Comparison of ENCODE assay signal across 8 cellular contexts in genomic region chr20:59041487-59041886, GRCh38. TPM values are rescaled to one million over a fixed set of nuclear protein-coding genes. Genes with fewer than 3 reads are reported as not detected.
DNase-seq lines count a peak whose midpoint lies in the region; ATAC-seq and TF ChIP-seq lines count a peak whose summit lies in the region.
"Not testable (repeated sequence)": the region's sequence is repeated elsewhere in the genome, so short reads cannot be mapped to it uniquely, and the experiment has no call there.

No MANE protein-coding gene starts in this region.

- H3K27ac Mint-ChIP-seq in activated CD4-positive, alpha-beta T cell treated with anti-CD3 and anti-CD28 coated beads, Interleukin-2, amount 10 ng/mL, durations not matched to agents 7 days and 5 days, result not testable (repeated sequence)
- peak overlapping the region in 1 of 5 experiments; percentile 11 for H3K27ac Mint-ChIP-seq in brain

- not testable (repeated sequence) for H3K23ac ChIP-seq in mesenchymal stem cell (ENCODE audit: low read length in 2 of 2)

- H3K9me3 Mint-ChIP-seq in activated CD4-positive, alpha-beta T cell treated with anti-CD3 and anti-CD28 coated beads, Interleukin-2, amount 10 ng/mL, durations not matched to agents 7 days and 5 days; brain: not testable (repeated sequence)

- not testable (repeated sequence) for H2BK5ac ChIP-seq in mesenchymal stem cell (ENCODE audit: low read depth, low read length, poor library complexity, severe bottlenecking)

- not testable (repeated sequence) for H2AFZ ChIP-seq in MM.1S (ENCODE audit: low read length); fibroblast of lung (ENCODE audit: low read length); mesenchymal stem cell (ENCODE audit: low read depth, low read length)

- intact Hi-C loops in upper lobe of right lung (cut with DNase I), result not testable (repeated sequence)

- not testable (repeated sequence) for H4K91ac ChIP-seq in mesenchymal stem cell (ENCODE audit: low read length)

- not testable (repeated sequence) for H4K20me1 ChIP-seq in MM.1S (ENCODE audit: insufficient read depth, low read length); fibroblast of lung (ENCODE audit: control insufficient read depth, extremely low read depth, insufficient read depth, low read length)

- H3K9me2 ChIP-seq in MM.1S (replicated peaks; ENCODE audit: insufficient read depth, low read length), result not testable (repeated sequence)

- H2AK5ac ChIP-seq in mesenchymal stem cell (ENCODE audit: low read length, severe bottlenecking), result not testable (repeated sequence)

- not testable (repeated sequence) for H3K4me1 ChIP-seq in ES-I3 (ENCODE audit: insufficient read depth, low read length); fibroblast of lung (ENCODE audit: control insufficient read depth, extremely low read depth, insufficient read depth, low read length); mesenchymal stem cell (ENCODE audit: control insufficient read depth, insufficient read depth, low read depth, low read length)
- peaks cover 14% of the 10 kb centered on the region for H3K4me1 ChIP-seq in MM.1S (ENCODE audit: low read length)
- H3K4me1 ChIP-seq in upper lobe of right lung, result peaks cover 35% of the 10 kb centered on the region

- not testable (repeated sequence) for H3K14ac ChIP-seq in mesenchymal stem cell (ENCODE audit: low read length in 2 of 2)

- H2BK120ac ChIP-seq in mesenchymal stem cell (ENCODE audit: low read depth, low read length), result not testable (repeated sequence)

- not testable (repeated sequence) for H3F3A ChIP-seq in MM.1S (ENCODE audit: insufficient read depth, low read length)

- peak overlapping the region; percentile 90 for H3K4me3 Mint-ChIP-seq in activated CD4-positive, alpha-beta T cell treated with anti-CD3 and anti-CD28 coated beads, Interleukin-2, amount 10 ng/mL, durations not matched to agents 7 days and 5 days
- H3K4me3 Mint-ChIP-seq in brain, result peak overlapping the region; percentile 75 to 90 (median 83)

- H3K27ac ChIP-seq in MM.1S (ENCODE audit: low read length); fibroblast of lung (ENCODE audit: insufficient read depth, low read length); mesenchymal stem cell (ENCODE audit: low read length, poor library complexity, severe bottlenecking): not testable (repeated sequence)
- H3K27ac ChIP-seq in upper lobe of right lung, result peak overlapping the region; percentile 80

- not testable (repeated sequence) for TF ChIP-seq CTCF in MM.1S (IDR thresholded peaks at IDR 0.05; ENCODE audit: low read length); brain (conservative IDR thresholded peaks at IDR 0.05); fibroblast of lung (conservative IDR thresholded peaks at IDR 0.05 in 1 of 2, IDR thresholded peaks at IDR 0.05 in 1 of 2; ENCODE audit: low read depth in 1 of 2, low read length in 2 of 2); retinal pigment epithelial cell (conservative IDR thresholded peaks at IDR 0.05; ENCODE audit: low read depth, low read length); upper lobe of right lung (IDR thresholded peaks at IDR 0.05)

- H3K27me3 ChIP-seq in MM.1S (replicated peaks; ENCODE audit: insufficient read depth, low read length); fibroblast of lung (ENCODE audit: control insufficient read depth, insufficient read depth, low read length); mesenchymal stem cell (ENCODE audit: control insufficient read depth in 1 of 2, insufficient read depth in 1 of 2, low read length in 2 of 2); upper lobe of right lung: not testable (repeated sequence)

- H3K9ac ChIP-seq in ES-I3 (ENCODE audit: low read depth, low read length) (peak overlapping the region; percentile 57; the same call in 1 of the 2 replicates), MM.1S (ENCODE audit: low read length) (peak overlapping the region; percentile 72; the same call in 1 of the 2 replicates), mesenchymal stem cell (ENCODE audit: low read length) (peak overlapping the region; percentile 90)
- not testable (repeated sequence) for H3K9ac ChIP-seq in fibroblast of lung (ENCODE audit: insufficient read depth, low read length)

- H3K4me3 ChIP-seq in MM.1S (ENCODE audit: low read length), result peak overlapping the region; percentile 81
- H3K4me3 ChIP-seq in fibroblast of lung (replicated peaks in 1 of 4; ENCODE audit: control extremely low read depth in 1 of 4, insufficient read depth in 1 of 4, low read depth in 3 of 4, low read length in 4 of 4), result peak overlapping the region; percentile 74 to 93 (median 86)
- H3K4me3 ChIP-seq in mesenchymal stem cell (ENCODE audit: insufficient read depth in 1 of 2, low read depth in 1 of 2, low read length in 2 of 2), result peak overlapping the region in 1 of 2 experiments; percentile 81
- H3K4me3 ChIP-seq in retinal pigment epithelial cell (ENCODE audit: low read length), result peak overlapping the region; percentile 71
- peak overlapping the region; percentile 92 for H3K4me3 ChIP-seq in upper lobe of right lung

- H3K79me2 ChIP-seq in MM.1S (ENCODE audit: low read length), result peaks cover 60% of the 10 kb centered on the region
- peaks cover 46% of the 10 kb centered on the region for H3K79me2 ChIP-seq in fibroblast of lung (ENCODE audit: control insufficient read depth, insufficient read depth, low read length)

- H3K9me3 ChIP-seq in ES-I3 (ENCODE audit: control insufficient read depth, insufficient read depth, low read length); MM.1S (replicated peaks; ENCODE audit: insufficient read depth, low read length); fibroblast of lung (ENCODE audit: control insufficient read depth, insufficient read depth, low read depth, low read length); mesenchymal stem cell (ENCODE audit: control insufficient read depth, low read length); upper lobe of right lung: not testable (repeated sequence)

- not testable (repeated sequence) for DNase-seq in MM.1S; activated CD4-positive, alpha-beta T cell treated with anti-CD3 and anti-CD28 coated beads, Interleukin-2, amount 10 ng/mL, durations not matched to agents 7 days and 5 days; fibroblast of lung (ENCODE audit: low read depth in 2 of 2); mesenchymal stem cell; retinal pigment epithelial cell (ENCODE audit: low read depth); upper lobe of right lung

- not testable (repeated sequence) for H3K4ac ChIP-seq in mesenchymal stem cell (ENCODE audit: low read depth in 1 of 2, low read length in 2 of 2)

- not testable (repeated sequence) for ATAC-seq in upper lobe of right lung

- not testable (repeated sequence) for H4K8ac ChIP-seq in mesenchymal stem cell (ENCODE audit: low read length)

- POLR2A ChIA-PET in activated CD4-positive, alpha-beta T cell treated with anti-CD3 and anti-CD28 coated beads, Interleukin-2, amount 10 ng/mL, durations not matched to agents 7 days and 5 days (lab: Charles Lee), result interaction anchor here (0.5 kb wide), 1 partner anchor 122 kb away, joined by 3 read pairs; no protein-coding TSS in a partner anchor

- peaks cover 59% of the 10 kb centered on the region for H3K4me1 Mint-ChIP-seq in activated CD4-positive, alpha-beta T cell treated with anti-CD3 and anti-CD28 coated beads, Interleukin-2, amount 10 ng/mL, durations not matched to agents 7 days and 5 days
- H3K4me1 Mint-ChIP-seq in brain, result peaks cover 51% of the 10 kb centered on the region

- H3K79me1 ChIP-seq in mesenchymal stem cell (replicated peaks; ENCODE audit: low read length, poor library complexity, severe bottlenecking), result not testable (repeated sequence)

- H3K36me3 Mint-ChIP-seq in activated CD4-positive, alpha-beta T cell treated with anti-CD3 and anti-CD28 coated beads, Interleukin-2, amount 10 ng/mL, durations not matched to agents 7 days and 5 days (ENCODE audit: low read depth), result peaks cover 33% of the 10 kb centered on the region
- H3K36me3 Mint-ChIP-seq in brain, result peaks cover 13% of the 10 kb centered on the region

- peak overlapping the region; percentile 72 for H3K4me2 ChIP-seq in MM.1S (ENCODE audit: low read depth, low read length)
- H3K4me2 ChIP-seq in fibroblast of lung (ENCODE audit: extremely low read depth, insufficient read depth, low read length), result peak overlapping the region; percentile 86
- H3K4me2 ChIP-seq in mesenchymal stem cell (ENCODE audit: low read length, poor library complexity, severe bottlenecking), result not testable (repeated sequence)

- H3K18ac ChIP-seq in mesenchymal stem cell (ENCODE audit: low read depth in 1 of 2, low read length in 2 of 2), result not testable (repeated sequence)

- CTCF ChIA-PET in activated CD4-positive, alpha-beta T cell treated with anti-CD3 and anti-CD28 coated beads, Interleukin-2, amount 10 ng/mL, durations not matched to agents 7 days and 5 days (lab: Charles Lee), result interaction anchor here (4.2 kb wide), 1 partner anchor 10 kb away, joined by 16 read pairs; the partner anchor contains the start of gene ATP5F1E

- 97% methylated on average over 14 of the region's 16 CpGs for WGBS in mesenchymal stem cell

- H3K36me3 ChIP-seq in ES-I3 (ENCODE audit: insufficient read depth, low read length); fibroblast of lung (ENCODE audit: control insufficient read depth, insufficient read depth, low read length): not testable (repeated sequence)
- peaks cover 12% of the 10 kb centered on the region for H3K36me3 ChIP-seq in MM.1S (replicated peaks; ENCODE audit: insufficient read depth, low read length)
- peaks cover 4 to 30% of the 10 kb centered on the region in 2 experiments for H3K36me3 ChIP-seq in mesenchymal stem cell (ENCODE audit: control insufficient read depth in 1 of 2, insufficient read depth in 2 of 2, low read depth in 1 of 2, low read length in 2 of 2)
- peaks cover 19% of the 10 kb centered on the region for H3K36me3 ChIP-seq in upper lobe of right lung

- not testable (repeated sequence) for H3K27me3 Mint-ChIP-seq in activated CD4-positive, alpha-beta T cell treated with anti-CD3 and anti-CD28 coated beads, Interleukin-2, amount 10 ng/mL, durations not matched to agents 7 days and 5 days; brain

- H2BK12ac ChIP-seq in mesenchymal stem cell (ENCODE audit: low read length in 2 of 2), result not testable (repeated sequence)

- not testable (repeated sequence) for H2BK15ac ChIP-seq in mesenchymal stem cell (ENCODE audit: low read depth, poor library complexity, severe bottlenecking)

RNA-seq across cellular contexts. Expression of gene PRELID3B, which starts 1.1 kb away (rescaled TPM):
- total RNA-seq in activated CD4-positive, alpha-beta T cell treated with anti-CD3 and anti-CD28 coated beads, Interleukin-2, amount 10 ng/mL, durations not matched to agents 7 days and 5 days, result 10 to 100 TPM; 66.4 to 82.5 TPM
- polyA plus RNA-seq in brain (ENCODE audit: insufficient read depth, low read depth, low replicate concordance) (38.3 TPM), fibroblast of lung (64.5 and 66.6 TPM in 2 replicates)
- total RNA-seq in fibroblast of lung (89.9 and 127 TPM in 2 replicates), upper lobe of right lung (47.2 TPM)
- polyA plus RNA-seq in fibroblast of lung (2012), result 40.0 and 43.0 TPM in 2 replicates
- 86.0 and 106 TPM in 2 replicates for polyA minus RNA-seq in fibroblast of lung (ENCODE audit: low replicate concordance)
- 16.4 TPM for polyA plus RNA-seq in mesenchymal stem cell (2013, experiment 1 of 2)
- 17.4 TPM for polyA plus RNA-seq in mesenchymal stem cell (2013, experiment 2 of 2)

RNA-seq across cellular contexts. Expression of gene ATP5F1E, which starts 9.4 kb away (rescaled TPM):
- total RNA-seq in activated CD4-positive, alpha-beta T cell treated with anti-CD3 and anti-CD28 coated beads, Interleukin-2, amount 10 ng/mL, durations not matched to agents 7 days and 5 days, result 100 to 1,000 TPM in 1 of 2 experiments, 10 to 100 TPM in 1; 98.1 to 101 TPM
- 87.4 TPM for polyA plus RNA-seq in brain (ENCODE audit: insufficient read depth, low read depth, low replicate concordance)
- 37.8 and 39.3 TPM in 2 replicates for total RNA-seq in fibroblast of lung
- 56.5 and 63.8 TPM in 2 replicates for polyA plus RNA-seq in fibroblast of lung
- 112 and 125 TPM in 2 replicates for polyA plus RNA-seq in fibroblast of lung (2012)
- polyA minus RNA-seq in fibroblast of lung (ENCODE audit: low replicate concordance), result 1.7 and 3.9 TPM in 2 replicates
- polyA plus RNA-seq in mesenchymal stem cell (2013, experiment 1 of 2), result 110 TPM
- 119 TPM for polyA plus RNA-seq in mesenchymal stem cell (2013, experiment 2 of 2)
- total RNA-seq in upper lobe of right lung, result 59.7 TPM

RNA-seq across cellular contexts. Expression of gene TUBB1, which starts 22.3 kb away (rescaled TPM):
- not detected for total RNA-seq in activated CD4-positive, alpha-beta T cell treated with anti-CD3 and anti-CD28 coated beads, Interleukin-2, amount 10 ng/mL, durations not matched to agents 7 days and 5 days
- polyA plus RNA-seq in brain (ENCODE audit: insufficient read depth, low read depth, low replicate concordance), result not detected
- total RNA-seq in fibroblast of lung, result under 0.01 TPM in 2 replicates
- polyA plus RNA-seq in fibroblast of lung, result not detected in 2 replicates
- 0.03 TPM in 1 of 2 replicates, not detected in the other for polyA plus RNA-seq in fibroblast of lung (2012)
- 0.11 TPM in 1 of 2 replicates, not detected in the other for polyA minus RNA-seq in fibroblast of lung (ENCODE audit: low replicate concordance)
- polyA plus RNA-seq in mesenchymal stem cell (2013, experiment 1 of 2), result not detected
- polyA plus RNA-seq in mesenchymal stem cell (2013, experiment 2 of 2), result not detected
- 3.0 TPM for total RNA-seq in upper lobe of right lung

RNA-seq across cellular contexts. Expression of gene CTSZ, which starts 34.4 kb away (rescaled TPM):
- 10 to 100 TPM; 48.2 to 53.3 TPM for total RNA-seq in activated CD4-positive, alpha-beta T cell treated with anti-CD3 and anti-CD28 coated beads, Interleukin-2, amount 10 ng/mL, durations not matched to agents 7 days and 5 days
- polyA plus RNA-seq in brain (ENCODE audit: insufficient read depth, low read depth, low replicate concordance), result 32.2 TPM
- 128 and 250 TPM in 2 replicates for total RNA-seq in fibroblast of lung
- 201 and 208 TPM in 2 replicates for polyA plus RNA-seq in fibroblast of lung
- 227 and 242 TPM in 2 replicates for polyA plus RNA-seq in fibroblast of lung (2012)
- 76.8 and 116 TPM in 2 replicates for polyA minus RNA-seq in fibroblast of lung (ENCODE audit: low replicate concordance)
- polyA plus RNA-seq in mesenchymal stem cell (2013, experiment 1 of 2), result 117 TPM
- 116 TPM for polyA plus RNA-seq in mesenchymal stem cell (2013, experiment 2 of 2)
- 355 TPM for total RNA-seq in upper lobe of right lung
